Comparison of ENCODE assay signal across 8 cellular contexts in the genomic region with DNA sequence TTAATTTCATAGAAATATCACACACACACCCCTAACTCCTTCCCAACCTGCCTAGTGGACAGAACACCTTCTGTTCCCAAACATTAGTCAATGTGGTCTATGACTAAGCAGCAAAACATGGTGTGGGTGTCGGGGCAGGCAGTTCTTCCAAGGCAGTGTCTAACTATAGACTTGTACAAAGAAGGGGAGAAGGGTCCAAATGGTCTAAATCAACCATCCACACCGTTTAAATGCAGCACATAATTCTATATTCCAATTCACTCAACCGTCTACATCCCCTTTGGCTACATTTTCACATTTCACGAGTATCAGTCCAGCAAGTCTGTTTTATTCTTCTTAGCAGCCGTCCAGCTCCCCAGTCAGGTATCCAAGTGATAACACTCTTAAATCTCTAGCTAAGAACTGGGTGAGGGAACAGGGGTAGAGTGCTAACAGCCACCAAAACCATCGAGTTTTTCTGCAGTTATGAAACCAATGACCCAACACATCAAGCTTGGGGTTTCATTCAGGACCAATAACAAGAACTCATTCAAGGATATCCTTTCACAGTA. TPM values are rescaled to one million over a fixed set of nuclear protein-coding genes. Genes with fewer than 3 reads are reported as not detected.
DNase-seq lines count a peak whose midpoint lies in the region; ATAC-seq lines count a peak whose summit lies in the region.

No MANE protein-coding gene starts in this region.

- H3K4me3 ChIP-seq in stomach smooth muscle (ENCODE audit: low read length in 2 of 2), result peak overlapping the region; percentile 55 to 80

- H3K4me3 Mint-ChIP-seq in activated CD4-positive, alpha-beta T cell treated with anti-CD3 and anti-CD28 coated beads, Interleukin-2, amount 10 ng/mL, durations not matched to agents 24 days and 14 days, result no peak overlapping the region

- no peaks in the 10 kb centered on the region for H3K27me3 ChIP-seq in stomach smooth muscle (ENCODE audit: control insufficient read depth in 1 of 2, insufficient read depth in 2 of 2, low read length in 2 of 2)

- H3K27me3 Mint-ChIP-seq in activated CD4-positive, alpha-beta T cell treated with anti-CD3 and anti-CD28 coated beads, Interleukin-2, amount 10 ng/mL, durations not matched to agents 24 days and 14 days, result peaks cover 25% of the 10 kb centered on the region

- peak overlapping the region; percentile 80 for H3K27ac ChIP-seq in stomach smooth muscle (ENCODE audit: low read length)

- H3K4me1 ChIP-seq in stomach smooth muscle (ENCODE audit: control insufficient read depth, insufficient read depth, low read length), result peaks cover 17% of the 10 kb centered on the region

- no peaks in the 10 kb centered on the region for H3K36me3 ChIP-seq in stomach smooth muscle (ENCODE audit: control insufficient read depth in 2 of 2, insufficient read depth in 2 of 2, low read length in 2 of 2)

- intact Hi-C loops in activated CD4-positive, alpha-beta T cell treated with anti-CD3 and anti-CD28 coated beads, Interleukin-2, amount 10 ng/mL, durations not matched to agents 24 days and 14 days (cut with micrococcal nuclease), result no loop called here

- ATAC-seq in GM21390 (IDR thresholded peaks at IDR 0.05; ENCODE audit: unreplicated experiment), result peak; percentile 29

- H3K27ac Mint-ChIP-seq in activated CD4-positive, alpha-beta T cell treated with anti-CD3 and anti-CD28 coated beads, Interleukin-2, amount 10 ng/mL, durations not matched to agents 24 days and 14 days, result no peak overlapping the region

- no peaks in the 10 kb centered on the region for H3K9me3 ChIP-seq in stomach smooth muscle (ENCODE audit: control insufficient read depth in 2 of 2, low read length in 2 of 2)

- no peaks in the 10 kb centered on the region for H3K36me3 Mint-ChIP-seq in activated CD4-positive, alpha-beta T cell treated with anti-CD3 and anti-CD28 coated beads, Interleukin-2, amount 10 ng/mL, durations not matched to agents 24 days and 14 days (ENCODE audit: low read depth)

- peak; percentile 86 for DNase-seq in RPMI7951 (ENCODE audit: low read depth)
- DNase-seq in glomerular visceral epithelial cell (ENCODE audit: extremely low spot score), result peak; percentile 93
- DNase-seq in activated naive CD4-positive, alpha-beta T cell (lab: John Stamatoyannopoulos, UW), result no peak
- DNase-seq in activated T-cell treated with anti-CD3 and anti-CD28 coated beads for 4 hours, result no peak
- no peak for DNase-seq in activated CD4-positive, alpha-beta T cell treated with anti-CD3 and anti-CD28 coated beads, Interleukin-2, amount 10 ng/mL, durations not matched to agents 24 days and 14 days
- DNase-seq in effector CD8-positive, alpha-beta T cell (lab: John Stamatoyannopoulos, UW), result no peak

- H3K9ac ChIP-seq in stomach smooth muscle (ENCODE audit: low read length in 2 of 2), result peak overlapping the region; percentile 1 to 29

- no peaks in the 10 kb centered on the region for H3K9me3 Mint-ChIP-seq in activated CD4-positive, alpha-beta T cell treated with anti-CD3 and anti-CD28 coated beads, Interleukin-2, amount 10 ng/mL, durations not matched to agents 24 days and 14 days

- peaks cover 4% of the 10 kb centered on the region for H3K4me1 Mint-ChIP-seq in activated CD4-positive, alpha-beta T cell treated with anti-CD3 and anti-CD28 coated beads, Interleukin-2, amount 10 ng/mL, durations not matched to agents 24 days and 14 days

RNA-seq across cellular contexts. Expression of a gene that starts 3.4 kb away (rescaled TPM):
- total RNA-seq in RPMI7951 (2014; rRNA removed; shearing (Covaris generic)), result 15.9 TPM in 2 replicates
- total RNA-seq in activated CD4-positive, alpha-beta T cell treated with anti-CD3 and anti-CD28 coated beads, Interleukin-2, amount 10 ng/mL, durations not matched to agents 24 days and 14 days, result not detected in 2 replicates

Comparison
In these comparisons a context has a peak if more than half of its experiments do, and no peak if none do; other contexts are left out.
1. DNase-seq: peak in RPMI7951 (single experiment) and glomerular visceral epithelial cell (single experiment); none in activated naive CD4-positive, alpha-beta T cell (0 of 4), activated T-cell treated with anti-CD3 and anti-CD28 coated beads for 4 hours (single experiment), activated CD4-positive, alpha-beta T cell treated with anti-CD3 and anti-CD28 coated beads, Interleukin-2, amount 10 ng/mL, durations not matched to agents 24 days and 14 days (single experiment) and effector CD8-positive, alpha-beta T cell (single experiment).
2. RNA of a gene that starts 3.4 kb away (total RNA-seq): 15.9 TPM in RPMI7951; not detected in activated CD4-positive, alpha-beta T cell treated with anti-CD3 and anti-CD28 coated beads, Interleukin-2, amount 10 ng/mL, durations not matched to agents 24 days and 14 days; every median in the first group is over 10 times any median in the second.